In the genomic region with DNA sequence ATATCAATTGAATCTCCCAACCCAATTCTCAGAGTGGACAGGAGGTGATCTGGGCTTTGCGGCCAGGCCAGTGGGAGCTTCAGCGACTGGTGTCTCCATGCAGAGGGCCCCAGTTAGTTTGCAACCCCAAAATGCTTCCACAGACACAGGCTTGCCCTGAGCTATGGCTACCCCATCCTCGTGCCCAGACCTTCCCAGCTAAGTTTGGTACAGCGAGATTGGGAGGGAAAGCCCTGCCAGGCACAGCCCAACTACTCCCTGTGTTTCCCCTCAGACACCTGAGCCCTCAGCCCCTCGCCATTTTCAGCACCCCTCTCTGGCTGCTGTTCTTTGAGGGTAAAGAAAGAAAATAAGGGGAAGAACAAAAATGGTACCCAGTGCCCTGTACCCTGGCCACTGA, we compare ENCODE assay signal across 33 cellular contexts.
A peak's percentile ranks its signal among the peaks of the same experiment; 100 is the strongest.
DNase-seq lines count a peak whose midpoint lies in the region; ATAC-seq and TF ChIP-seq lines count a peak whose summit lies in the region.
"Had no signal": no experiment of that assay in that cellular context is flagged by ENCODE, and none has a peak within 500 bp of the region (broad histone marks: within the 10 kb centered on the region; RNA-seq: fewer than 3 reads in every experiment).

No MANE protein-coding gene starts in this region.

- H3K4me1 Mint-ChIP-seq in mesothelial cell of epicardium: peaks cover 20% of the 10 kb centered on the region
- no peaks in the 10 kb centered on the region for H3K4me1 Mint-ChIP-seq in activated CD4-positive, alpha-beta T cell treated with anti-CD3 and anti-CD28 coated beads for 36 hours
- H3K4me1 Mint-ChIP-seq: activated naive CD4-positive, alpha-beta T cell treated with anti-CD3 and anti-CD28 coated beads, Interleukin-2, amount 50 U/mL, for 24 hours; CD4-positive, CD25-positive, alpha-beta regulatory T cell had no signal

- 70 to 77% methylated on average over 5 of the region's 5 CpGs for WGBS in heart right ventricle, 2 donors

- no peaks in the 10 kb centered on the region for H3K9me3 Mint-ChIP-seq in mesothelial cell of epicardium
- no peaks in the 10 kb centered on the region for H3K9me3 Mint-ChIP-seq in activated CD4-positive, alpha-beta T cell treated with anti-CD3 and anti-CD28 coated beads for 36 hours (ENCODE audit: low read depth)
- H3K9me3 Mint-ChIP-seq: activated naive CD4-positive, alpha-beta T cell treated with anti-CD3 and anti-CD28 coated beads, Interleukin-2, amount 50 U/mL, for 24 hours; activated T-helper 2 cell treated with anti-CD3 and anti-CD28 coated beads, Interferon-gamma antibody, Interleukin-2, Interleukin-4, amounts not matched to agents 10 μg/mL and 5 μg/mL and 100 μg/mL, durations not matched to agents 14 hours and 24 hours and 36 hours; CD4-positive, CD25-positive, alpha-beta regulatory T cell; naive thymus-derived CD8-positive, alpha-beta T cell had no signal

- H3K4me1 ChIP-seq in heart right ventricle: peaks cover 11 to 95% (median 80%) of the 10 kb centered on the region in 9 donors
- H3K4me1 ChIP-seq in skeletal muscle tissue (ENCODE audit: control insufficient read depth in 3 of 3, insufficient read depth in 3 of 3, low read length in 3 of 3): peaks cover 63 to 85% (median 76%) of the 10 kb centered on the region in 3 donors
- H3K4me1 ChIP-seq in uterus: peaks cover 10 to 27% of the 10 kb centered on the region in 2 donors
- H3K4me1 ChIP-seq: breast epithelium had no signal

- H3K27ac Mint-ChIP-seq in mesothelial cell of epicardium: peak overlapping the region; percentile 85
- H3K27ac Mint-ChIP-seq in activated CD4-positive, alpha-beta T cell treated with anti-CD3 and anti-CD28 coated beads for 36 hours: no peak overlapping the region
- H3K27ac Mint-ChIP-seq: activated naive CD4-positive, alpha-beta T cell treated with anti-CD3 and anti-CD28 coated beads, Interleukin-2, amount 50 U/mL, for 24 hours; activated T-helper 2 cell treated with anti-CD3 and anti-CD28 coated beads, Interferon-gamma antibody, Interleukin-2, Interleukin-4, amounts not matched to agents 10 μg/mL and 5 μg/mL and 100 μg/mL, durations not matched to agents 14 hours and 24 hours and 36 hours; CD4-positive, CD25-positive, alpha-beta regulatory T cell had no signal

- CTCF ChIA-PET in activated CD4-positive, alpha-beta T cell treated with anti-CD3 and anti-CD28 coated beads for 36 hours (lab: Charles Lee): no interaction called here

- no peaks in the 10 kb centered on the region for H3K27me3 ChIP-seq in heart right ventricle
- no peaks in the 10 kb centered on the region for H3K27me3 ChIP-seq in skeletal muscle tissue (ENCODE audit: control insufficient read depth in 3 of 3, insufficient read depth in 3 of 3, low read length in 3 of 3)
- no peaks in the 10 kb centered on the region for H3K27me3 ChIP-seq in uterus
- H3K27me3 ChIP-seq: breast epithelium, Peyer's patch, upper lobe of right lung had no signal

- intact Hi-C loops in heart right ventricle (cut with DNase I) (loop anchor here in 2 of 10 donors (10.0 kb wide), 1 partner anchor 55 kb away; no protein-coding TSS in a partner anchor), cardiac septum (cut with DNase I) (no loop called here), uterus (cut with DNase I; ENCODE audit: low total_unique reads) (no loop called here)
- intact Hi-C loops in activated CD4-positive, alpha-beta T cell treated with anti-CD3 and anti-CD28 coated beads for 36 hours (cut with DNase I, micrococcal nuclease): no loop called here

- POLR2A ChIA-PET in activated CD4-positive, alpha-beta T cell treated with anti-CD3 and anti-CD28 coated beads for 36 hours (lab: Charles Lee): no interaction called here

- H3K36me3 ChIP-seq in heart right ventricle (peaks cover 0 to 88% (median 44%) of the 10 kb centered on the region in 9 donors), skeletal muscle tissue (ENCODE audit: control insufficient read depth in 3 of 3, insufficient read depth in 3 of 3, low read length in 3 of 3) (peaks cover 23 to 44% (median 32%) of the 10 kb centered on the region in 3 donors), uterus (no peaks in the 10 kb centered on the region)
- H3K36me3 ChIP-seq: breast epithelium, WERI-Rb-1 had no signal

- no peaks in the 10 kb centered on the region for H3K27me3 Mint-ChIP-seq in mesothelial cell of epicardium (ENCODE audit: low read depth)
- H3K27me3 Mint-ChIP-seq in activated CD4-positive, alpha-beta T cell treated with anti-CD3 and anti-CD28 coated beads for 36 hours: no peaks in the 10 kb centered on the region
- H3K27me3 Mint-ChIP-seq: CD4-positive, CD25-positive, alpha-beta regulatory T cell had no signal

- H3K4me3 ChIP-seq in heart right ventricle (no peak overlapping the region), skeletal muscle tissue (ENCODE audit: low read length in 3 of 3) (peak overlapping the region in 1 of 3 donors; percentile 13), uterus (no peak overlapping the region)
- H3K4me3 ChIP-seq: breast epithelium, Peyer's patch had no signal

- TF ChIP-seq CTCF in heart right ventricle (IDR thresholded peaks at IDR 0.05) (no peak), mesothelial cell of epicardium (IDR thresholded peaks at IDR 0.05; ENCODE audit: unreplicated experiment) (no peak), uterus (IDR thresholded peaks at IDR 0.05) (no peak)

- DNase-seq in heart right ventricle (no peak), cardiac septum (ENCODE audit: low spot score) (no peak), mesothelial cell of epicardium (ENCODE audit: low spot score in 2 of 2, unreplicated experiment in 2 of 2) (no peak), uterus (no peak)
- no peak for DNase-seq in activated naive CD4-positive, alpha-beta T cell (lab: John Stamatoyannopoulos, UW)
- DNase-seq in activated CD4-positive, alpha-beta T cell treated with anti-CD3 and anti-CD28 coated beads for 36 hours: no peak
- DNase-seq: activated CD4-positive, alpha-beta T cell treated with anti-CD3 and anti-CD28 coated beads for 48 hours; activated CD8-positive, alpha-beta memory T cell treated with anti-CD3 and anti-CD28 coated beads for 24 hours; activated T-cell treated with anti-CD3 and anti-CD28 coated beads for 4 hours; amniotic stem cell; Calu3; CD4-positive, CD25-positive, alpha-beta regulatory T cell; DND-41; GF-D8; Kasumi-1; midbrain; naive thymus-derived CD8-positive, alpha-beta T cell; NCI-H1417 treated with DMSO at 0.1 percent for 48 hours; NCI-H2081; NCI-H226; NCI-H526 treated with DMSO at 0.1 percent for 48 hours; NK-92 treated with Interleukin-12 subunit alpha and Interleukin-12 subunit beta, amount 100 ng/mL, for 24 hours; Peyer's patch; SIG-M5; stimulated activated CD8-positive, alpha-beta memory T cell treated with anti-CD3 and anti-CD28 coated beads, Interleukin-4, amount 100 ng/mL, for 48 hours; T1000; upper lobe of right lung; WERI-Rb-1 had no signal

- ATAC-seq in heart right ventricle (no peak), HG02678 (IDR thresholded peaks at IDR 0.05; ENCODE audit: unreplicated experiment) (no peak)
- ATAC-seq in activated CD4-positive, alpha-beta T cell treated with anti-CD3 and anti-CD28 coated beads for 36 hours: no peak
- ATAC-seq: naive thymus-derived CD8-positive, alpha-beta T cell; upper lobe of right lung had no signal

- no peak overlapping the region for H3K4me3 Mint-ChIP-seq in mesothelial cell of epicardium
- H3K4me3 Mint-ChIP-seq in activated CD4-positive, alpha-beta T cell treated with anti-CD3 and anti-CD28 coated beads for 36 hours: no peak overlapping the region
- H3K4me3 Mint-ChIP-seq: activated naive CD4-positive, alpha-beta T cell treated with anti-CD3 and anti-CD28 coated beads, Interleukin-2, amount 50 U/mL, for 24 hours; CD4-positive, CD25-positive, alpha-beta regulatory T cell; naive thymus-derived CD8-positive, alpha-beta T cell had no signal

- H3K27ac ChIP-seq in heart right ventricle (peak overlapping the region in 9 of 10 donors; percentile 28 to 99 (median 82)), skeletal muscle tissue (ENCODE audit: low read depth, low read length) (peak overlapping the region; percentile 99), uterus (peak overlapping the region; percentile 80 to 82)
- H3K27ac ChIP-seq: WERI-Rb-1 had no signal

- H3K36me3 Mint-ChIP-seq in mesothelial cell of epicardium: peaks cover 15% of the 10 kb centered on the region
- H3K36me3 Mint-ChIP-seq in activated CD4-positive, alpha-beta T cell treated with anti-CD3 and anti-CD28 coated beads for 36 hours (ENCODE audit: low read depth): no peaks in the 10 kb centered on the region
- H3K36me3 Mint-ChIP-seq: activated naive CD4-positive, alpha-beta T cell treated with anti-CD3 and anti-CD28 coated beads, Interleukin-2, amount 50 U/mL, for 24 hours; CD4-positive, CD25-positive, alpha-beta regulatory T cell; naive thymus-derived CD8-positive, alpha-beta T cell had no signal

- no peak for TF ChIP-seq POLR2A in uterus (IDR thresholded peaks at IDR 0.05)

- H3K9me3 ChIP-seq in heart right ventricle (no peaks in the 10 kb centered on the region), skeletal muscle tissue (ENCODE audit: control insufficient read depth in 3 of 3, low read length in 3 of 3) (no peaks in the 10 kb centered on the region), uterus (no peaks in the 10 kb centered on the region)
- H3K9me3 ChIP-seq: breast epithelium, Peyer's patch, upper lobe of right lung had no signal

- peak overlapping the region in 1 of 3 donors; percentile 33 for H3K9ac ChIP-seq in skeletal muscle tissue (ENCODE audit: low read depth in 1 of 3, low read length in 3 of 3)
